Comparison of ENCODE assay signal across 7 cellular contexts in genomic region chr12:3041558-3042164, GRCh38. TPM values are rescaled to one million over a fixed set of nuclear protein-coding genes. Genes with fewer than 3 reads are reported as not detected.
DNase-seq lines count a peak whose midpoint lies in the region; ATAC-seq, FAIRE-seq and TF ChIP-seq lines count a peak whose summit lies in the region.

No MANE protein-coding gene starts in this region.

- no peak overlapping the region for H3K4me3 Mint-ChIP-seq in activated CD8-positive, alpha-beta T cell treated with anti-CD3 and anti-CD28 coated beads, Interleukin-2, amount 10 ng/mL, durations not matched to agents 7 days and 5 days

- no peak for TF ChIP-seq POLR2A in endothelial cell of umbilical vein (IDR thresholded peaks at IDR 0.05; ENCODE audit: low read depth, low read length)

- intact Hi-C loops in endothelial cell of umbilical vein (cut with micrococcal nuclease): loop anchor here (1.0 kb wide), 3 partner anchors 156 to 243 kb away; no protein-coding TSS in a partner anchor

- dilution Hi-C loops in endothelial cell of umbilical vein (cut with MboI; ENCODE audit: extremely low pct_ligation_motif_present, low sequenced_read_pairs): no loop called here

- no peaks in the 10 kb centered on the region for H3K79me2 ChIP-seq in endothelial cell of umbilical vein (ENCODE audit: control insufficient read depth, insufficient read depth, low read length)

- H4K20me1 ChIP-seq in endothelial cell of umbilical vein (replicated peaks; ENCODE audit: control insufficient read depth, extremely low read depth, insufficient read depth, low read length): no peaks in the 10 kb centered on the region

- TF ChIP-seq CTCF in GM12865 (IDR thresholded peaks at IDR 0.05; ENCODE audit: insufficient read depth, low read depth, low read length, missing control alignments): peak; percentile 72
- TF ChIP-seq CTCF in endothelial cell of umbilical vein (IDR thresholded peaks at IDR 0.05; ENCODE audit: extremely low read depth in 1 of 2, insufficient read depth in 1 of 2, low read depth in 1 of 2, low read length in 2 of 2): peak; percentile 50 to 70

- H3K9me1 ChIP-seq in endothelial cell of umbilical vein (replicated peaks; ENCODE audit: control insufficient read depth, extremely low read depth, insufficient read depth, low read length): no peaks in the 10 kb centered on the region

- FAIRE-seq in endothelial cell of umbilical vein (lab: Jason Lieb, UNC): peak; percentile 91

- CTCF ChIA-PET in activated CD8-positive, alpha-beta T cell treated with anti-CD3 and anti-CD28 coated beads, Interleukin-2, amount 10 ng/mL, durations not matched to agents 7 days and 5 days (lab: Charles Lee): interaction anchor here (0.6 to 1.4 kb wide), 8 partner anchors 8 to 234 kb away, joined by 3 to 8 read pairs (median 4); no protein-coding TSS in a partner anchor
- CTCF ChIA-PET in endothelial cell of umbilical vein (lab: Charles Lee): interaction anchor here (0.6 to 2.9 kb wide), 59 partner anchors 9 to 359 kb away, joined by 3 to 78 read pairs (median 4); partner anchors contain the start of genes FOXM1, NRIP2, RHNO1 and TEX52

- no peaks in the 10 kb centered on the region for H3K9me3 Mint-ChIP-seq in activated CD8-positive, alpha-beta T cell treated with anti-CD3 and anti-CD28 coated beads, Interleukin-2, amount 10 ng/mL, durations not matched to agents 7 days and 5 days (ENCODE audit: insufficient read depth)

- no peaks in the 10 kb centered on the region for H3K27me3 ChIP-seq in endothelial cell of umbilical vein (ENCODE audit: control insufficient read depth in 2 of 2, insufficient read depth in 2 of 2, low read length in 2 of 2)

- no peak overlapping the region for H3K4me2 ChIP-seq in endothelial cell of umbilical vein (ENCODE audit: insufficient read depth, low read length)

- no peak overlapping the region for H3K4me3 ChIP-seq in GM12865 (ENCODE audit: low read depth, low read length)
- H3K4me3 ChIP-seq in endothelial cell of umbilical vein (replicated peaks in 1 of 3; ENCODE audit: insufficient read depth in 1 of 3, low read depth in 1 of 3, low read length in 3 of 3): no peak overlapping the region

- H3K4me1 ChIP-seq in endothelial cell of umbilical vein (ENCODE audit: control insufficient read depth, extremely low read depth, insufficient read depth, low read length): no peaks in the 10 kb centered on the region

- POLR2A ChIA-PET in activated CD8-positive, alpha-beta T cell treated with anti-CD3 and anti-CD28 coated beads, Interleukin-2, amount 10 ng/mL, durations not matched to agents 7 days and 5 days (lab: Charles Lee): interaction anchor here (0.5 kb wide), 1 partner anchor 15 kb away, joined by 3 read pairs; no protein-coding TSS in a partner anchor
- POLR2A ChIA-PET in endothelial cell of umbilical vein (lab: Charles Lee): no interaction called here

- no peak overlapping the region for H3K27ac ChIP-seq in endothelial cell of umbilical vein (ENCODE audit: insufficient read depth, low read depth, low read length)

- H3K27me3 Mint-ChIP-seq in activated CD8-positive, alpha-beta T cell treated with anti-CD3 and anti-CD28 coated beads, Interleukin-2, amount 10 ng/mL, durations not matched to agents 7 days and 5 days (ENCODE audit: low read depth): peaks cover 7% of the 10 kb centered on the region

- H2AFZ ChIP-seq in endothelial cell of umbilical vein (ENCODE audit: low read depth, low read length): no peak overlapping the region

- ATAC-seq in HG03520 (IDR thresholded peaks at IDR 0.05; ENCODE audit: unreplicated experiment): peak; percentile 51
- ATAC-seq in activated CD8-positive, alpha-beta T cell treated with anti-CD3 and anti-CD28 coated beads, Interleukin-2, amount 10 ng/mL, durations not matched to agents 7 days and 5 days: peak; percentile 88

- H3K27ac Mint-ChIP-seq in activated CD8-positive, alpha-beta T cell treated with anti-CD3 and anti-CD28 coated beads, Interleukin-2, amount 10 ng/mL, durations not matched to agents 7 days and 5 days: no peak overlapping the region

- peaks cover 0 to 12% of the 10 kb centered on the region in 2 experiments for H3K36me3 ChIP-seq in endothelial cell of umbilical vein (ENCODE audit: control insufficient read depth in 2 of 2, extremely low read depth in 1 of 2, insufficient read depth in 2 of 2, low read length in 2 of 2)

- H3K9me3 ChIP-seq in endothelial cell of umbilical vein (replicated peaks; ENCODE audit: control insufficient read depth, insufficient read depth, low read length): no peaks in the 10 kb centered on the region

- no peaks in the 10 kb centered on the region for H3K36me3 Mint-ChIP-seq in activated CD8-positive, alpha-beta T cell treated with anti-CD3 and anti-CD28 coated beads, Interleukin-2, amount 10 ng/mL, durations not matched to agents 7 days and 5 days (ENCODE audit: low read depth)

- peak; percentile 80 for DNase-seq in GM12865 (ENCODE audit: low read depth)
- peak; percentile 17 for DNase-seq in NCI-H748 treated with DMSO at 0.1 percent for 48 hours (lab: John Stamatoyannopoulos, UW)
- DNase-seq in activated CD8-positive, alpha-beta T cell treated with anti-CD3 and anti-CD28 coated beads, Interleukin-2, amount 10 ng/mL, durations not matched to agents 7 days and 5 days: peak; percentile 75
- DNase-seq in endothelial cell of umbilical vein (ENCODE audit: low read depth, low spot score): peak; percentile 68
- DNase-seq in mucosa of gallbladder (ENCODE audit: low spot score): peak; percentile 37
- peak; percentile 93 for DNase-seq in superior temporal gyrus (ENCODE audit: extremely low spot score)

- no peaks in the 10 kb centered on the region for H3K4me1 Mint-ChIP-seq in activated CD8-positive, alpha-beta T cell treated with anti-CD3 and anti-CD28 coated beads, Interleukin-2, amount 10 ng/mL, durations not matched to agents 7 days and 5 days (ENCODE audit: low read depth)

- H3K9ac ChIP-seq in endothelial cell of umbilical vein (replicated peaks; ENCODE audit: extremely low read depth, insufficient read depth, low read length): no peak overlapping the region

- BruUV-seq in endothelial cell of umbilical vein (replicated peaks; lab: Mats Ljungman, UMichigan): no TSS peak

TF ChIP-seq in endothelial cell of umbilical vein, 7 proteins besides CTCF, POLR2A, EP300 and RAD21:
- no peak for TF ChIP-seq JUN (IDR thresholded peaks at IDR 0.05; ENCODE audit: borderline replicate concordance, insufficient read depth, insufficient read length, low read depth)
- TF ChIP-seq FOS (IDR thresholded peaks at IDR 0.05; ENCODE audit: borderline replicate concordance, insufficient read depth, low read length): no peak
- TF ChIP-seq POLR2AphosphoS5 (IDR thresholded peaks at IDR 0.05; ENCODE audit: insufficient read depth, low read depth, low read length): no peak
- TF ChIP-seq EZH2 (IDR thresholded peaks at IDR 0.05; ENCODE audit: borderline replicate concordance, low read depth, low read length, severe bottlenecking): no peak
- no peak for TF ChIP-seq MAX (IDR thresholded peaks at IDR 0.05; ENCODE audit: insufficient read depth, insufficient read length)
- no peak for TF ChIP-seq GATA2 (IDR thresholded peaks at IDR 0.05; ENCODE audit: insufficient read depth, insufficient read length, low read depth, low read length)
- no peak for TF ChIP-seq MYC (IDR thresholded peaks at IDR 0.05; ENCODE audit: low read depth, low read length)
TF ChIP-seq in endothelial cell of umbilical vein: peak in this region for 0.

RNA-seq across cellular contexts. Expression of gene TSPAN9, which starts 35.5 kb away (rescaled TPM):
- not detected for total RNA-seq in activated CD8-positive, alpha-beta T cell treated with anti-CD3 and anti-CD28 coated beads, Interleukin-2, amount 10 ng/mL, durations not matched to agents 7 days and 5 days
- total RNA-seq in endothelial cell of umbilical vein: 55.1 and 66.8 TPM in 2 replicates
- 43.3 and 46.8 TPM in 2 replicates for polyA plus RNA-seq in endothelial cell of umbilical vein
- polyA plus RNA-seq in endothelial cell of umbilical vein (2011; cell fraction: cytosol; rRNA removed): 48.4 and 54.9 TPM in 2 replicates
- 58.7 and 68.7 TPM in 2 replicates for polyA plus RNA-seq in endothelial cell of umbilical vein (2011; cell fraction: nucleus; rRNA removed)
- 39.4 and 63.3 TPM in 2 replicates for polyA plus RNA-seq in endothelial cell of umbilical vein (2012)
- 74.6 and 116 TPM in 2 replicates for polyA minus RNA-seq in endothelial cell of umbilical vein
- polyA minus RNA-seq in endothelial cell of umbilical vein (2011; cell fraction: cytosol; rRNA and poly(A)+ RNA removed): 1.0 TPM
- polyA minus RNA-seq in endothelial cell of umbilical vein (2011; cell fraction: nucleus; rRNA and poly(A)+ RNA removed): 25.0 and 34.3 TPM in 2 replicates
- total RNA-seq in mucosa of gallbladder: 38.7 TPM

Comparison
In these comparisons a context has a peak if more than half of its experiments do, and no peak if none do; other contexts are left out.
1. DNase-seq: peak in every context shown above with its lines; median percentile 93 in superior temporal gyrus; 80 in GM12865; 75 in activated CD8-positive, alpha-beta T cell treated with anti-CD3 and anti-CD28 coated beads, Interleukin-2, amount 10 ng/mL, durations not matched to agents 7 days and 5 days; 68 in endothelial cell of umbilical vein; 37 in mucosa of gallbladder; 17 in NCI-H748 treated with DMSO at 0.1 percent for 48 hours.
2. RNA of gene TSPAN9, which starts 35.5 kb away (total RNA-seq): 55.1 to 66.8 TPM in endothelial cell of umbilical vein and 38.7 TPM in mucosa of gallbladder (single experiment); not detected in activated CD8-positive, alpha-beta T cell treated with anti-CD3 and anti-CD28 coated beads, Interleukin-2, amount 10 ng/mL, durations not matched to agents 7 days and 5 days; every median in the first group is over 10 times any median in the second.